13 cellular contexts compared by ENCODE assay signal in genomic region chr13:114127473-114128347, GRCh38. TPM values are rescaled to one million over a fixed set of nuclear protein-coding genes. Genes with fewer than 3 reads are reported as not detected.
DNase-seq lines count a peak whose midpoint lies in the region; ATAC-seq and TF ChIP-seq lines count a peak whose summit lies in the region.
"Had no signal": no experiment of that assay in that cellular context is flagged by ENCODE, and none has a peak within 500 bp of the region (broad histone marks: within the 10 kb centered on the region; RNA-seq: fewer than 3 reads in every experiment).

No MANE protein-coding gene starts in this region.

- H3K27me3 Mint-ChIP-seq in activated T-helper 1 cell treated with anti-CD3 and anti-CD28 coated beads, Interleukin-12 subunit alpha, Interleukin-12 subunit beta, Interleukin-2, Interleukin-4 antibody, amounts not matched to agents 30 ng/mL and 10 ng/mL and 1 ng/mL, durations not matched to agents 14 hours and 24 hours and 36 hours (ENCODE audit: insufficient read depth): peaks cover 2% of the 10 kb centered on the region

- H3K36me3 ChIP-seq in SK-N-SH (replicated peaks in 1 of 2; ENCODE audit: control insufficient read depth in 1 of 2, insufficient read depth in 2 of 2, low read length in 1 of 2) (peaks cover 0 to 5% of the 10 kb centered on the region in 2 experiments), right atrium auricular region (no peaks in the 10 kb centered on the region), spleen (peaks cover 0 to 5% (median 0%) of the 10 kb centered on the region in 6 donors)

- H3K9me3 Mint-ChIP-seq in activated T-helper 1 cell treated with anti-CD3 and anti-CD28 coated beads, Interleukin-12 subunit alpha, Interleukin-12 subunit beta, Interleukin-2, Interleukin-4 antibody, amounts not matched to agents 30 ng/mL and 10 ng/mL and 1 ng/mL, durations not matched to agents 14 hours and 24 hours and 36 hours: peaks cover 7% of the 10 kb centered on the region

- DNase-seq in SK-N-SH (no peak), right atrium auricular region (ENCODE audit: low spot score) (no peak), spleen (no peak), dedifferentiated amniotic fluid mesenchymal stem cell (ENCODE audit: extremely low spot score) (no peak), SHP77 treated with DMSO at 0.1 percent for 48 hours (lab: John Stamatoyannopoulos, UW) (no peak), COLO668 (lab: John Stamatoyannopoulos, UW; ENCODE audit: unreplicated experiment) (no peak)
- no peak for DNase-seq in activated T-helper 1 cell treated with anti-CD3 and anti-CD28 coated beads, Interleukin-12 subunit alpha, Interleukin-12 subunit beta, Interleukin-2, Interleukin-4 antibody, amounts not matched to agents 30 ng/mL and 10 ng/mL and 1 ng/mL, durations not matched to agents 14 hours and 24 hours and 36 hours (ENCODE audit: low spot score)
- DNase-seq: NCI-H187 treated with DMSO at 0.1 percent for 48 hours, SIG-M5 had no signal

- peak overlapping the region; percentile 97 for H3K4me2 ChIP-seq in SK-N-SH

- peaks cover 70% of the 10 kb centered on the region for H3K4me1 Mint-ChIP-seq in activated T-helper 1 cell treated with anti-CD3 and anti-CD28 coated beads, Interleukin-12 subunit alpha, Interleukin-12 subunit beta, Interleukin-2, Interleukin-4 antibody, amounts not matched to agents 30 ng/mL and 10 ng/mL and 1 ng/mL, durations not matched to agents 14 hours and 24 hours and 36 hours (ENCODE audit: low read depth)

- no peak for TF ChIP-seq CTCF in SK-N-SH (IDR thresholded peaks at IDR 0.05)
- TF ChIP-seq CTCF in right atrium auricular region (IDR thresholded peaks at IDR 0.05): no peak
- TF ChIP-seq CTCF in spleen (IDR thresholded peaks at IDR 0.05 in 8 of 11, conservative IDR thresholded peaks at IDR 0.05 in 3 of 11): no peak

- no peak for TF ChIP-seq EP300 in SK-N-SH (IDR thresholded peaks at IDR 0.05; ENCODE audit: borderline replicate concordance in 1 of 2, low read depth in 1 of 2, low read length in 1 of 2)

- H2AFZ ChIP-seq in SK-N-SH (ENCODE audit: low read depth): no peak overlapping the region

- no peak for ATAC-seq in SK-N-SH treated with all-trans-retinoic acid at 6 μM for 48 hours

- TF ChIP-seq RAD21 in SK-N-SH (IDR thresholded peaks at IDR 0.05; ENCODE audit: low read length): no peak

- H3K27me3 ChIP-seq in SK-N-SH (ENCODE audit: insufficient read depth) (no peaks in the 10 kb centered on the region), right atrium auricular region (no peaks in the 10 kb centered on the region), spleen (replicated peaks in 1 of 7) (no peaks in the 10 kb centered on the region)

- H3K4me1 ChIP-seq in SK-N-SH (ENCODE audit: control insufficient read depth in 1 of 2, insufficient read depth in 2 of 2, low read depth in 1 of 2, low read length in 1 of 2) (peaks cover 38 to 47% of the 10 kb centered on the region in 2 experiments), right atrium auricular region (peaks cover 0 to 61% of the 10 kb centered on the region in 2 donors), spleen (peaks cover 59 to 93% (median 81%) of the 10 kb centered on the region in 6 donors)

- H3K9me2 ChIP-seq in SK-N-SH: no peaks in the 10 kb centered on the region

- H4K20me1 ChIP-seq in SK-N-SH (ENCODE audit: insufficient read depth): peaks cover 27% of the 10 kb centered on the region

- POLR2A ChIA-PET in SK-N-SH (lab: Yijun Ruan, JAX): no interaction called here

- CTCF ChIA-PET in SK-N-SH (lab: Yijun Ruan, JAX): interaction anchor here (1.2 kb wide), 1 partner anchor 19 kb away, joined by 3 read pairs; no protein-coding TSS in a partner anchor

- H3K9ac ChIP-seq in SK-N-SH: 0 out of 2 replicates have a peak overlapping the region, but pooled peaks have one; percentile 4

- H3K27ac ChIP-seq in SK-N-SH (ENCODE audit: low read depth in 2 of 2, low read length in 1 of 2): peak overlapping the region in 1 of 2 experiments; percentile 97; a peak in 3 of 4 replicates
- peak overlapping the region; percentile 81 to 88 for H3K27ac ChIP-seq in right atrium auricular region
- peak overlapping the region; percentile 67 to 91 (median 86) for H3K27ac ChIP-seq in spleen
- H3K27ac ChIP-seq: epithelial cell of prostate had no signal

- peak overlapping the region; percentile 98 for H3K4me3 Mint-ChIP-seq in activated T-helper 1 cell treated with anti-CD3 and anti-CD28 coated beads, Interleukin-12 subunit alpha, Interleukin-12 subunit beta, Interleukin-2, Interleukin-4 antibody, amounts not matched to agents 30 ng/mL and 10 ng/mL and 1 ng/mL, durations not matched to agents 14 hours and 24 hours and 36 hours

- no peaks in the 10 kb centered on the region for H3K9me3 ChIP-seq in SK-N-SH
- H3K9me3 ChIP-seq in right atrium auricular region: no peaks in the 10 kb centered on the region
- H3K9me3 ChIP-seq in spleen: no peaks in the 10 kb centered on the region

- H3K27ac Mint-ChIP-seq in activated T-helper 1 cell treated with anti-CD3 and anti-CD28 coated beads, Interleukin-12 subunit alpha, Interleukin-12 subunit beta, Interleukin-2, Interleukin-4 antibody, amounts not matched to agents 30 ng/mL and 10 ng/mL and 1 ng/mL, durations not matched to agents 14 hours and 24 hours and 36 hours: peak overlapping the region; percentile 85

- H3K36me3 Mint-ChIP-seq in activated T-helper 1 cell treated with anti-CD3 and anti-CD28 coated beads, Interleukin-12 subunit alpha, Interleukin-12 subunit beta, Interleukin-2, Interleukin-4 antibody, amounts not matched to agents 30 ng/mL and 10 ng/mL and 1 ng/mL, durations not matched to agents 14 hours and 24 hours and 36 hours (ENCODE audit: low read depth): peaks cover 42% of the 10 kb centered on the region

- H3K4me3 ChIP-seq in SK-N-SH (ENCODE audit: low read depth in 2 of 2, low read length in 1 of 2) (no peak overlapping the region), right atrium auricular region (no peak overlapping the region), spleen (peak overlapping the region in 4 of 8 donors; percentile 25 to 97 (median 64))
- H3K4me3 ChIP-seq: lung had no signal

- peaks cover 92% of the 10 kb centered on the region for H3K79me2 ChIP-seq in SK-N-SH (ENCODE audit: insufficient read depth)

- WGBS in SK-N-SH (ENCODE audit: low lambda C conversion rate): 81% methylated on average over 13 of the region's 15 CpGs
- 72 to 81% (median 80%) methylated on average over 15 of the region's 15 CpGs for WGBS in spleen, 5 donors

- no peak for TF ChIP-seq POLR2A in spleen (IDR thresholded peaks at IDR 0.05)

- H3F3A ChIP-seq in SK-N-SH (replicated peaks; ENCODE audit: insufficient read depth): peaks cover 28% of the 10 kb centered on the region

- intact Hi-C loops in activated T-helper 1 cell treated with anti-CD3 and anti-CD28 coated beads, Interleukin-12 subunit alpha, Interleukin-12 subunit beta, Interleukin-2, Interleukin-4 antibody, amounts not matched to agents 30 ng/mL and 10 ng/mL and 1 ng/mL, durations not matched to agents 14 hours and 24 hours and 36 hours (cut with micrococcal nuclease): loop anchor here (2.0 to 5.0 kb wide), 4 partner anchors 17 to 310 kb away; partner anchors contain the start of gene CDC16
- intact Hi-C loops in spleen (cut with DNase I; ENCODE audit: low total_unique reads): no loop called here

TF ChIP-seq in SK-N-SH, 30 proteins besides CTCF, POLR2A, EP300 and RAD21 (continues in another document):
- TF ChIP-seq NRF1 (IDR thresholded peaks at IDR 0.05; ENCODE audit: low read depth, low read length) (no peak), PBX3 (IDR thresholded peaks at IDR 0.05) (no peak)

TF ChIP-seq in SK-N-SH treated with all-trans-retinoic acid at 6 μM for 48 hours, 23 proteins besides CTCF, POLR2A, EP300 and RAD21 (continues in another document):
- TF ChIP-seq ARNTL (CRISPR knock-in tag; IDR thresholded peaks at IDR 0.05; ENCODE audit: borderline replicate concordance, low read depth): no peak
- no peak for TF ChIP-seq CREB5 (CRISPR knock-in tag; IDR thresholded peaks at IDR 0.05; ENCODE audit: low read depth)
- no peak for TF ChIP-seq ZFP3 (CRISPR knock-in tag; IDR thresholded peaks at IDR 0.05)

RNA-seq across cellular contexts. Expression of gene RASA3, which starts 4.7 kb away (rescaled TPM):
- polyA plus RNA-seq in SK-N-SH (2012; rRNA removed) (23.9 and 25.1 TPM in 2 replicates), spleen (10 to 100 TPM; 11.7 to 17.2 (median 12.1) TPM)
- polyA plus RNA-seq in SK-N-SH (2012; cell fraction: cytosol; rRNA removed): 17.3 and 20.8 TPM in 2 replicates
- 26.8 and 31.9 TPM in 2 replicates for polyA plus RNA-seq in SK-N-SH (2012; cell fraction: nucleus; rRNA removed)
- total RNA-seq in activated T-helper 1 cell treated with anti-CD3 and anti-CD28 coated beads, Interleukin-12 subunit alpha, Interleukin-12 subunit beta, Interleukin-2, Interleukin-4 antibody, amounts not matched to agents 30 ng/mL and 10 ng/mL and 1 ng/mL, durations not matched to agents 14 hours and 24 hours and 36 hours: 22.9 and 23.5 TPM in 2 replicates
- total RNA-seq in right atrium auricular region (10 to 100 TPM; 10.2 to 13.2 TPM), spleen (10 to 100 TPM; 35.9 to 52.8 (median 52.0) TPM)

RNA-seq across cellular contexts. Expression of gene CFAP97D2, which starts 51.3 kb away (rescaled TPM):
- polyA plus RNA-seq in SK-N-SH (2012; rRNA removed): not detected in 2 replicates
- polyA plus RNA-seq in SK-N-SH (2012; cell fraction: cytosol; rRNA removed): not detected in 2 replicates
- polyA plus RNA-seq in SK-N-SH (2012; cell fraction: nucleus; rRNA removed): not detected in 2 replicates
- not detected in 2 replicates for total RNA-seq in activated T-helper 1 cell treated with anti-CD3 and anti-CD28 coated beads, Interleukin-12 subunit alpha, Interleukin-12 subunit beta, Interleukin-2, Interleukin-4 antibody, amounts not matched to agents 30 ng/mL and 10 ng/mL and 1 ng/mL, durations not matched to agents 14 hours and 24 hours and 36 hours
- total RNA-seq in right atrium auricular region: not detected
- not detected for total RNA-seq in spleen
- polyA plus RNA-seq in spleen: under 1 TPM in 1 of 3 donors, not detected in 2; 0.05 TPM
- total RNA-seq: A172 had no signal
